In the genomic region with DNA sequence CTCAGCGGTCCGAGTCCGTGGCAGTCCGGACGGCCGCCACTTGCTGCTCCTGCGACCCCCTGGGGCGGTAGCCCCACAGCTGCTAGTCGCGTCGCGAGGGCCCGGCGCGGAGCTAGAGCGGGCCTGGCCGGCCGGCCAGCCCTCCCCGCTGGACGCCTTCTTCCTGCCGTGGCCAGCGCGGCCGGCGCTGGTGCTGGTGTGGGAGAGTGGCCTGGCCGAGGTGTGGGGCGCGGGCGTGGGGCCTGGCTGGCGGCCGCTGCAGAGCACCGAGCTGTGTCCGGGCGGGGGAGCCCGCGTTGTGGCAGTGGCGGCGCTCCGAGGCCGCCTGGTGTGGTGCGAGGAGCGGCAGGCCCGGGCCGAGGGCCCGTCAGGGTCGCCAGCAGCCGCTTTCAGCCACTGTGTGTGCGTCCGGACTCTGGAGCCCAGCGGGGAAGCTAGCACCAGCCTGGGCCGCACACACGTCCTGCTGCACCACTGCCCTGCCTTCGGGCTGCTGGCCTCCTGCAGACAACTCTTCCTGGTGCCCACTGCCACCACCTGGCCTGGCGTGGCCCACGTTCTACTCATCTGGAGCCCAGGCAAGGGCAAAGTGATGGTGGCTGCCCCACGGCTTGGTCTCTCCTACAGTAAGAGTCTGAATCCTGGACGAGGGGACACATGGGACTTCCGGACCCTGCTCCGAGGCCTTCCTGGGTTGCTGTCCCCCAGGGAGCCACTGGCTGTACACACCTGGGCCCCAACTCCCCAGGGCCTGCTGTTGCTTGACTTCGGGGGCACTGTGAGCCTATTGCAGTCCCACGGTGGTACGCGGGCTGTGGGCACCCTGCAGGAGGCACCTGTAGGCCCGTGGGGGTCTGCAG, we compare ENCODE assay signal across 8 cellular contexts. TPM values are rescaled to one million over a fixed set of nuclear protein-coding genes. Genes with fewer than 3 reads are reported as not detected.
DNase-seq lines count a peak whose midpoint lies in the region; ATAC-seq and TF ChIP-seq lines count a peak whose summit lies in the region.

No MANE protein-coding gene starts in this region.

- peak in 1 of 3 donors; percentile 11 for DNase-seq in T-helper 17 cell
- peak; percentile 55 for DNase-seq in dermis blood vessel endothelial cell
- DNase-seq in lower lobe of right lung, result peak; percentile 65
- DNase-seq in COLO829 (ENCODE audit: low spot score), result no peak

- WGBS in thymus, result 13% methylated on average over 64 of the region's 64 CpGs

- H3K36me3 ChIP-seq in BLaER1 (peaks cover 39% of the 10 kb centered on the region), lower lobe of right lung (peaks cover 21% of the 10 kb centered on the region), thymus (ENCODE audit: control insufficient read depth, insufficient read depth) (no peaks in the 10 kb centered on the region)

- H3K9me3 ChIP-seq in BLaER1, result no peaks in the 10 kb centered on the region
- no peaks in the 10 kb centered on the region for H3K9me3 ChIP-seq in T-helper 17 cell (ENCODE audit: control insufficient read depth, low read length, poor library complexity, severe bottlenecking)
- no peaks in the 10 kb centered on the region for H3K9me3 ChIP-seq in lower lobe of right lung
- H3K9me3 ChIP-seq in thymus (ENCODE audit: control insufficient read depth), result no peaks in the 10 kb centered on the region

- H3K4me1 ChIP-seq in BLaER1 (peaks cover 30% of the 10 kb centered on the region), lower lobe of right lung (peaks cover 44% of the 10 kb centered on the region), thymus (ENCODE audit: control insufficient read depth, insufficient read depth, low read length) (peaks cover 5% of the 10 kb centered on the region)

- H3K4me3 ChIP-seq in BLaER1 (peak overlapping the region; percentile 90), lower lobe of right lung (peak overlapping the region; percentile 95), thymus (ENCODE audit: low read length) (peak overlapping the region; percentile 76)

- H3K27ac Mint-ChIP-seq in T-helper 17 cell, result peak overlapping the region; percentile 86

- no peaks in the 10 kb centered on the region for H3K27me3 Mint-ChIP-seq in T-helper 17 cell

- H3K9ac ChIP-seq in BLaER1, result peak overlapping the region; percentile 89

- H3K27ac ChIP-seq in BLaER1 (peak overlapping the region; percentile 90), lower lobe of right lung (peak overlapping the region; percentile 98), thymus (ENCODE audit: low read depth) (peak overlapping the region; percentile 84)

- intact Hi-C loops in lower lobe of right lung (cut with DNase I), result no loop called here

- no peak for TF ChIP-seq CTCF in lower lobe of right lung (IDR thresholded peaks at IDR 0.05)

- H3K4me1 Mint-ChIP-seq in T-helper 17 cell, result peaks cover 21% of the 10 kb centered on the region

- peaks cover 50% of the 10 kb centered on the region for H4K20me1 ChIP-seq in BLaER1

- ATAC-seq in GM19023 (IDR thresholded peaks at IDR 0.05; ENCODE audit: unreplicated experiment) (peak; percentile 28), HG03139 (IDR thresholded peaks at IDR 0.05; ENCODE audit: unreplicated experiment) (peak; percentile 18), T-helper 17 cell (peak; percentile 16), lower lobe of right lung (peak; percentile 71 to 77)

- H3K4me2 ChIP-seq in BLaER1, result peak overlapping the region; percentile 99

- H3K27me3 ChIP-seq in BLaER1 (no peaks in the 10 kb centered on the region), lower lobe of right lung (ENCODE audit: low read depth) (no peaks in the 10 kb centered on the region), thymus (ENCODE audit: control insufficient read depth, insufficient read depth) (no peaks in the 10 kb centered on the region)

- H3K36me3 Mint-ChIP-seq in T-helper 17 cell (ENCODE audit: low read depth), result no peaks in the 10 kb centered on the region

- H3K4me3 Mint-ChIP-seq in T-helper 17 cell, result peak overlapping the region; percentile 92

RNA-seq across cellular contexts. Expression of gene HPS6, which starts 0.6 kb away (rescaled TPM):
- 10 to 100 TPM; 12.4 to 15.8 TPM for total RNA-seq in T-helper 17 cell
- total RNA-seq in dermis blood vessel endothelial cell, result 49.0 and 53.6 TPM in 2 replicates
- 21.8 TPM for total RNA-seq in lower lobe of right lung
- 8.7 TPM for polyA plus RNA-seq in thymus

RNA-seq across cellular contexts. Expression of gene ARMH3, which starts 9.8 kb away (rescaled TPM):
- 10 to 100 TPM; 25.6 to 27.2 TPM for total RNA-seq in T-helper 17 cell
- 9.0 and 9.4 TPM in 2 replicates for total RNA-seq in dermis blood vessel endothelial cell
- total RNA-seq in lower lobe of right lung, result 38.6 TPM
- 18.2 TPM for polyA plus RNA-seq in thymus

RNA-seq across cellular contexts. Expression of gene LDB1, which starts 54.4 kb away (rescaled TPM):
- total RNA-seq in T-helper 17 cell (100 to 1,000 TPM; 104 to 112 TPM), dermis blood vessel endothelial cell (49.6 and 52.1 TPM in 2 replicates), lower lobe of right lung (58.0 TPM)
- polyA plus RNA-seq in thymus, result 42.7 TPM

Comparison
In these comparisons a context has a peak if more than half of its experiments do, and no peak if none do; other contexts are left out.
1. ATAC-seq: peak in every context shown above with its lines; median percentile 74 in lower lobe of right lung; 28 in GM19023; 18 in HG03139; 16 in T-helper 17 cell.